In genomic region chr12:42590324-42590934, GRCh38 we compare ENCODE assay signal across 8 cellular contexts. TPM values are rescaled to one million over a fixed set of nuclear protein-coding genes. Genes with fewer than 3 reads are reported as not detected.
DNase-seq lines count a peak whose midpoint lies in the region; ATAC-seq and TF ChIP-seq lines count a peak whose summit lies in the region.

No MANE protein-coding gene starts in this region.

- H3K27me3 Mint-ChIP-seq in activated CD8-positive, alpha-beta T cell treated with anti-CD3 and anti-CD28 coated beads, Interleukin-2, amount 10 ng/mL, durations not matched to agents 7 days and 5 days (ENCODE audit: low read depth) = peaks cover 53% of the 10 kb centered on the region

- H4K20me1 ChIP-seq in BLaER1 treated with 17β-estradiol and CSF1 and Interleukin-3, amounts not matched to agents 10 nM and 100 nM = 0 out of 22 replicates have a peak, but pooled peaks cover 0 to 14% (median 0%) of the 10 kb centered on the region in 11 experiments

- no peaks in the 10 kb centered on the region for H3K36me3 ChIP-seq in BLaER1 treated with 17β-estradiol and CSF1 and Interleukin-3, amounts not matched to agents 10 nM and 100 nM
- H3K36me3 ChIP-seq in HUES48 (ENCODE audit: control insufficient read depth, insufficient read depth, low read length) (no peaks in the 10 kb centered on the region), heart left ventricle (no peaks in the 10 kb centered on the region), prostate gland (no peaks in the 10 kb centered on the region)

- peak overlapping the region; percentile 91 to 100 (median 98) for H3K4me2 ChIP-seq in BLaER1 treated with 17β-estradiol and CSF1 and Interleukin-3, amounts not matched to agents 10 nM and 100 nM

- intact Hi-C loops in heart left ventricle (cut with DNase I) = loop anchor here in 4 of 10 donors (5.0 to 10.0 kb wide), 6 partner anchors 167 to 694 kb away; no protein-coding TSS in a partner anchor
- intact Hi-C loops in prostate gland (cut with DNase I) = no loop called here

- no peaks in the 10 kb centered on the region for H3K36me3 Mint-ChIP-seq in activated CD8-positive, alpha-beta T cell treated with anti-CD3 and anti-CD28 coated beads, Interleukin-2, amount 10 ng/mL, durations not matched to agents 7 days and 5 days (ENCODE audit: low read depth)

- H3K27ac Mint-ChIP-seq in activated CD8-positive, alpha-beta T cell treated with anti-CD3 and anti-CD28 coated beads, Interleukin-2, amount 10 ng/mL, durations not matched to agents 7 days and 5 days = no peak overlapping the region

- peak overlapping the region; percentile 63 to 83 (median 77) for H3K9ac ChIP-seq in BLaER1 treated with 17β-estradiol and CSF1 and Interleukin-3, amounts not matched to agents 10 nM and 100 nM
- H3K9ac ChIP-seq in HUES48 (ENCODE audit: low read depth, low read length) = no peak overlapping the region

- TF ChIP-seq POLR2A in heart left ventricle (IDR thresholded peaks at IDR 0.05) = no peak
- TF ChIP-seq POLR2A in prostate gland (IDR thresholded peaks at IDR 0.05) = no peak

- peak overlapping the region; percentile 71 to 88 (median 75) for H3K4me3 ChIP-seq in BLaER1 treated with 17β-estradiol and CSF1 and Interleukin-3, amounts not matched to agents 10 nM and 100 nM
- H3K4me3 ChIP-seq in HUES48 (ENCODE audit: low read depth, low read length) (peak overlapping the region; percentile 63), heart left ventricle (peak overlapping the region; percentile 74 to 98 (median 87)), prostate gland (peak overlapping the region; percentile 48 to 53)

- H3K4me1 ChIP-seq in BLaER1 treated with 17β-estradiol and CSF1 and Interleukin-3, amounts not matched to agents 10 nM and 100 nM = peaks cover 5 to 20% (median 14%) of the 10 kb centered on the region in 10 experiments; a peak in 15 of 20 replicates
- H3K4me1 ChIP-seq in HUES48 (ENCODE audit: control insufficient read depth, insufficient read depth, low read length) (peaks cover 22% of the 10 kb centered on the region), heart left ventricle (peaks cover 0 to 31% (median 14%) of the 10 kb centered on the region in 12 donors), prostate gland (replicated peaks) (no peaks in the 10 kb centered on the region)

- TF ChIP-seq CTCF in heart left ventricle (IDR thresholded peaks at IDR 0.05) = peak in 3 of 12 donors; percentile 14 to 23 (median 16)
- TF ChIP-seq CTCF in prostate gland (IDR thresholded peaks at IDR 0.05) = no peak

- ATAC-seq in activated CD8-positive, alpha-beta T cell treated with anti-CD3 and anti-CD28 coated beads, Interleukin-2, amount 10 ng/mL, durations not matched to agents 7 days and 5 days = no peak
- peak; percentile 14 to 52 (median 44) for ATAC-seq in heart left ventricle

- no peaks in the 10 kb centered on the region for H3K9me3 ChIP-seq in BLaER1 treated with 17β-estradiol and CSF1 and Interleukin-3, amounts not matched to agents 10 nM and 100 nM (replicated peaks in 1 of 11)
- H3K9me3 ChIP-seq in HUES48 (ENCODE audit: control insufficient read depth, insufficient read depth, low read length) (no peaks in the 10 kb centered on the region), heart left ventricle (no peaks in the 10 kb centered on the region), prostate gland (no peaks in the 10 kb centered on the region)

- CTCF ChIA-PET in activated CD8-positive, alpha-beta T cell treated with anti-CD3 and anti-CD28 coated beads, Interleukin-2, amount 10 ng/mL, durations not matched to agents 7 days and 5 days (lab: Charles Lee) = no interaction called here

- H3K4me3 Mint-ChIP-seq in activated CD8-positive, alpha-beta T cell treated with anti-CD3 and anti-CD28 coated beads, Interleukin-2, amount 10 ng/mL, durations not matched to agents 7 days and 5 days = peak overlapping the region; percentile 43

- H3K27ac ChIP-seq in BLaER1 treated with 17β-estradiol and CSF1 and Interleukin-3, amounts not matched to agents 10 nM and 100 nM = peak overlapping the region; percentile 42 to 76 (median 54); a peak in 16 of 22 replicates
- H3K27ac ChIP-seq in HUES48 (ENCODE audit: low read depth, low read length) (no peak overlapping the region), heart left ventricle (peak overlapping the region in 11 of 12 donors; percentile 40 to 90 (median 77)), prostate gland (peak overlapping the region in 1 of 2 donors; percentile 28)

- no peak for DNase-seq in activated CD8-positive, alpha-beta T cell treated with anti-CD3 and anti-CD28 coated beads, Interleukin-2, amount 10 ng/mL, durations not matched to agents 7 days and 5 days
- DNase-seq in heart left ventricle (peak; percentile 37 to 64 (median 47)), prostate gland (ENCODE audit: low spot score) (no peak), NCI-H1092 (lab: John Stamatoyannopoulos, UW) (no peak), COLO668 (lab: John Stamatoyannopoulos, UW; ENCODE audit: unreplicated experiment) (no peak), 8988T (no peak)

- H3K27me3 ChIP-seq in BLaER1 treated with 17β-estradiol and CSF1 and Interleukin-3, amounts not matched to agents 10 nM and 100 nM = peaks cover 35 to 49% (median 44%) of the 10 kb centered on the region in 11 experiments
- H3K27me3 ChIP-seq in HUES48 (ENCODE audit: control insufficient read depth, insufficient read depth, low read length) (peaks cover 49% of the 10 kb centered on the region), heart left ventricle (peaks cover 0 to 34% (median 0%) of the 10 kb centered on the region in 9 donors), prostate gland (replicated peaks; ENCODE audit: insufficient read depth) (no peaks in the 10 kb centered on the region)

- no peaks in the 10 kb centered on the region for H3K9me3 Mint-ChIP-seq in activated CD8-positive, alpha-beta T cell treated with anti-CD3 and anti-CD28 coated beads, Interleukin-2, amount 10 ng/mL, durations not matched to agents 7 days and 5 days (ENCODE audit: insufficient read depth)

- POLR2A ChIA-PET in activated CD8-positive, alpha-beta T cell treated with anti-CD3 and anti-CD28 coated beads, Interleukin-2, amount 10 ng/mL, durations not matched to agents 7 days and 5 days (lab: Charles Lee) = no interaction called here

- 1 to 2% (median 1%) methylated on average over 24 to 25 of the region's 25 CpGs for WGBS in heart left ventricle, 4 donors
- 3% methylated on average over 25 of the region's 25 CpGs for WGBS in prostate gland

- H3K4me1 Mint-ChIP-seq in activated CD8-positive, alpha-beta T cell treated with anti-CD3 and anti-CD28 coated beads, Interleukin-2, amount 10 ng/mL, durations not matched to agents 7 days and 5 days (ENCODE audit: low read depth) = peaks cover 16% of the 10 kb centered on the region

RNA-seq across cellular contexts. Expression of gene PRICKLE1, which starts 0.9 kb away (rescaled TPM):
- total RNA-seq in activated CD8-positive, alpha-beta T cell treated with anti-CD3 and anti-CD28 coated beads, Interleukin-2, amount 10 ng/mL, durations not matched to agents 7 days and 5 days = under 1 TPM; 0.05 to 0.11 TPM
- total RNA-seq in heart left ventricle (10 to 100 TPM; 15.5 to 39.2 (median 21.1) TPM), prostate gland (10 to 100 TPM in 1 of 2 donors, 1 to 10 TPM in 1; 7.5 to 12.4 TPM)
- polyA plus RNA-seq in heart left ventricle = 1 to 10 TPM; 3.2 to 6.8 TPM

Comparison
In these comparisons a context has a peak if more than half of its experiments do, and no peak if none do; other contexts are left out.
1. DNase-seq: peak in heart left ventricle (5 of 5); none in activated CD8-positive, alpha-beta T cell treated with anti-CD3 and anti-CD28 coated beads, Interleukin-2, amount 10 ng/mL, durations not matched to agents 7 days and 5 days (single experiment), prostate gland (single experiment), NCI-H1092 (single experiment), COLO668 (single experiment) and 8988T (single experiment).
2. RNA of gene PRICKLE1, which starts 0.9 kb away (total RNA-seq): 15.5 to 39.2 TPM in heart left ventricle and 7.5 to 12.4 TPM in prostate gland; 0.05 to 0.11 TPM in activated CD8-positive, alpha-beta T cell treated with anti-CD3 and anti-CD28 coated beads, Interleukin-2, amount 10 ng/mL, durations not matched to agents 7 days and 5 days; every median in the first group is over 4 times any median in the second.
3. Peak in every context shown above with its lines, with median percentiles within 50 percentile points of each other: H3K4me3 ChIP-seq.